In genomic region chr11:69122642-69123431, GRCh38 we compare ENCODE assay signal across 8 cellular contexts. TPM values are rescaled to one million over a fixed set of nuclear protein-coding genes. Genes with fewer than 3 reads are reported as not detected.
DNase-seq lines count a peak whose midpoint lies in the region; FAIRE-seq and TF ChIP-seq lines count a peak whose summit lies in the region.

No MANE protein-coding gene starts in this region.

- H3K9me3 Mint-ChIP-seq in activated CD4-positive, alpha-beta T cell treated with anti-CD3 and anti-CD28 coated beads, Interleukin-2, amount 10 ng/mL, durations not matched to agents 7 days and 5 days: no peaks in the 10 kb centered on the region

- peak overlapping the region; percentile 64 for H3K4me3 Mint-ChIP-seq in activated CD4-positive, alpha-beta T cell treated with anti-CD3 and anti-CD28 coated beads, Interleukin-2, amount 10 ng/mL, durations not matched to agents 7 days and 5 days

- H3K4me1 Mint-ChIP-seq in activated CD4-positive, alpha-beta T cell treated with anti-CD3 and anti-CD28 coated beads, Interleukin-2, amount 10 ng/mL, durations not matched to agents 7 days and 5 days: peaks cover 42% of the 10 kb centered on the region

- no peaks in the 10 kb centered on the region for H3K36me3 Mint-ChIP-seq in activated CD4-positive, alpha-beta T cell treated with anti-CD3 and anti-CD28 coated beads, Interleukin-2, amount 10 ng/mL, durations not matched to agents 7 days and 5 days (ENCODE audit: low read depth)

- CTCF ChIA-PET in activated CD4-positive, alpha-beta T cell treated with anti-CD3 and anti-CD28 coated beads, Interleukin-2, amount 10 ng/mL, durations not matched to agents 7 days and 5 days (lab: Charles Lee): no interaction called here

- DNase-seq in AG08395 (ENCODE audit: low spot score) (peak; percentile 88), HT1080 (ENCODE audit: low read depth) (peak; percentile 86), dermis microvascular lymphatic vessel endothelial cell (ENCODE audit: low read depth in 2 of 2) (peak; percentile 40 to 72), lung microvascular endothelial cell (ENCODE audit: low read depth in 2 of 2) (peak; percentile 59 to 73), D721Med (ENCODE audit: insufficient read length, low spot score) (no peak), NCI-H2081 (lab: John Stamatoyannopoulos, UW) (no peak)
- peak; percentile 67 for DNase-seq in activated CD4-positive, alpha-beta T cell treated with anti-CD3 and anti-CD28 coated beads, Interleukin-2, amount 10 ng/mL, durations not matched to agents 7 days and 5 days
- peak; percentile 40 for DNase-seq in stimulated activated CD8-positive, alpha-beta memory T cell treated with anti-CD3 and anti-CD28 coated beads, Interleukin-7, amount 100 ng/mL, for 24 hours (ENCODE audit: low read depth)

- no peak for TF ChIP-seq CTCF in D721Med (IDR thresholded peaks at IDR 0.05; ENCODE audit: insufficient read depth, missing control alignments)

- POLR2A ChIA-PET in activated CD4-positive, alpha-beta T cell treated with anti-CD3 and anti-CD28 coated beads, Interleukin-2, amount 10 ng/mL, durations not matched to agents 7 days and 5 days (lab: Charles Lee): no interaction called here

- H3K27ac Mint-ChIP-seq in activated CD4-positive, alpha-beta T cell treated with anti-CD3 and anti-CD28 coated beads, Interleukin-2, amount 10 ng/mL, durations not matched to agents 7 days and 5 days: peak overlapping the region; percentile 89

- no peaks in the 10 kb centered on the region for H3K27me3 Mint-ChIP-seq in activated CD4-positive, alpha-beta T cell treated with anti-CD3 and anti-CD28 coated beads, Interleukin-2, amount 10 ng/mL, durations not matched to agents 7 days and 5 days

- no peak for FAIRE-seq in D721Med (lab: Jason Lieb, UNC)

RNA-seq across cellular contexts. Expression of gene SMIM38, which starts 32.9 kb away (rescaled TPM):
- total RNA-seq in HT1080 (2014; rRNA removed; shearing (Covaris generic)): 0.03 TPM in 1 of 2 replicates, not detected in the other
- not detected in 2 replicates for polyA plus RNA-seq in HT1080 (2015; cell fraction: cytosol; rRNA removed)
- polyA plus RNA-seq in HT1080 (2015; cell fraction: nucleus; rRNA removed): 0.39 and 0.40 TPM in 2 replicates
- under 1 TPM in 1 of 2 experiments, not detected in 1; 0.12 TPM for total RNA-seq in activated CD4-positive, alpha-beta T cell treated with anti-CD3 and anti-CD28 coated beads, Interleukin-2, amount 10 ng/mL, durations not matched to agents 7 days and 5 days
- not detected in 2 replicates for total RNA-seq in dermis microvascular lymphatic vessel endothelial cell
- under 0.01 TPM in 2 replicates for total RNA-seq in lung microvascular endothelial cell

Comparison
In these comparisons a context has a peak if more than half of its experiments do, and no peak if none do; other contexts are left out.
1. DNase-seq: peak in AG08395 (single experiment), HT1080 (single experiment), activated CD4-positive, alpha-beta T cell treated with anti-CD3 and anti-CD28 coated beads, Interleukin-2, amount 10 ng/mL, durations not matched to agents 7 days and 5 days (single experiment), dermis microvascular lymphatic vessel endothelial cell (2 of 2), lung microvascular endothelial cell (2 of 2) and stimulated activated CD8-positive, alpha-beta memory T cell treated with anti-CD3 and anti-CD28 coated beads, Interleukin-7, amount 100 ng/mL, for 24 hours (single experiment); none in D721Med (single experiment) and NCI-H2081 (0 of 2).